31 cellular contexts compared by ENCODE assay signal in genomic region chr3:26078539-26078938, GRCh38.
A peak's percentile ranks its signal among the peaks of the same experiment; 100 is the strongest.
DNase-seq lines count a peak whose midpoint lies in the region; ATAC-seq and TF ChIP-seq lines count a peak whose summit lies in the region.
"Had no signal": no experiment of that assay in that cellular context is flagged by ENCODE, and none has a peak within 500 bp of the region (broad histone marks: within the 10 kb centered on the region; RNA-seq: fewer than 3 reads in every experiment).

No MANE protein-coding gene starts in this region.

- H4K20me1 ChIP-seq in SK-N-SH (ENCODE audit: insufficient read depth) (no peaks in the 10 kb centered on the region), neural cell (ENCODE audit: insufficient read depth) (no peaks in the 10 kb centered on the region)
- H4K20me1 ChIP-seq: BLaER1; BLaER1 treated with 17β-estradiol and CSF1 and Interleukin-3, amounts not matched to agents 10 nM and 100 nM had no signal

- no peak overlapping the region for H3K4me3 ChIP-seq in SK-N-SH (ENCODE audit: low read depth in 2 of 2, low read length in 1 of 2)
- H3K4me3 ChIP-seq in neural cell (ENCODE audit: low read length) = no peak overlapping the region
- no peak overlapping the region for H3K4me3 ChIP-seq in esophagus muscularis mucosa
- H3K4me3 ChIP-seq: A549; BLaER1; BLaER1 treated with 17β-estradiol and CSF1 and Interleukin-3, amounts not matched to agents 10 nM and 100 nM had no signal

- no peaks in the 10 kb centered on the region for H3K27me3 ChIP-seq in SK-N-SH (ENCODE audit: insufficient read depth)
- no peaks in the 10 kb centered on the region for H3K27me3 ChIP-seq in neural cell (ENCODE audit: insufficient read depth, low read depth, low read length)
- H3K27me3 ChIP-seq in esophagus muscularis mucosa = no peaks in the 10 kb centered on the region
- H3K27me3 ChIP-seq: BE2C; BLaER1; BLaER1 treated with 17β-estradiol and CSF1 and Interleukin-3, amounts not matched to agents 10 nM and 100 nM had no signal

- H3K79me2 ChIP-seq in SK-N-SH (ENCODE audit: insufficient read depth) = no peaks in the 10 kb centered on the region
- no peaks in the 10 kb centered on the region for H3K79me2 ChIP-seq in neural cell (replicated peaks; ENCODE audit: insufficient read depth, low read length)

- H3K27ac ChIP-seq in SK-N-SH (ENCODE audit: low read depth in 2 of 2, low read length in 1 of 2) (no peak overlapping the region), neural cell (ENCODE audit: low read length) (no peak overlapping the region), esophagus muscularis mucosa (replicated peaks in 1 of 4) (no peak overlapping the region)
- H3K27ac ChIP-seq: 22Rv1; A549; BLaER1; BLaER1 treated with 17β-estradiol and CSF1 and Interleukin-3, amounts not matched to agents 10 nM and 100 nM; C4-2B had no signal

- H3K4me2 ChIP-seq in SK-N-SH = no peak overlapping the region
- no peak overlapping the region for H3K4me2 ChIP-seq in neural cell (ENCODE audit: low read length)
- H3K4me2 ChIP-seq: A549; BLaER1; BLaER1 treated with 17β-estradiol and CSF1 and Interleukin-3, amounts not matched to agents 10 nM and 100 nM had no signal

- POLR2A ChIA-PET in SK-N-SH (lab: Yijun Ruan, JAX) = no interaction called here

- TF ChIP-seq POLR2A in esophagus muscularis mucosa (IDR thresholded peaks at IDR 0.05; ENCODE audit: low read depth) = no peak

- TF ChIP-seq EP300 in SK-N-SH (IDR thresholded peaks at IDR 0.05; ENCODE audit: borderline replicate concordance in 1 of 2, low read depth in 1 of 2, low read length in 1 of 2) (no peak), neural cell (conservative IDR thresholded peaks at IDR 0.05; ENCODE audit: poor library complexity, severe bottlenecking) (no peak), esophagus muscularis mucosa (IDR thresholded peaks at IDR 0.05) (no peak)

- intact Hi-C loops in esophagus muscularis mucosa (cut with DNase I) = no loop called here

- no peaks in the 10 kb centered on the region for H3K9me2 ChIP-seq in SK-N-SH
- no peaks in the 10 kb centered on the region for H3K9me2 ChIP-seq in neural cell (ENCODE audit: insufficient read depth, low read length)

- TF ChIP-seq RAD21 in SK-N-SH (IDR thresholded peaks at IDR 0.05; ENCODE audit: low read length) (no peak), neural cell (conservative IDR thresholded peaks at IDR 0.05) (no peak)

- no peaks in the 10 kb centered on the region for H3K36me3 ChIP-seq in SK-N-SH (replicated peaks in 1 of 2; ENCODE audit: control insufficient read depth in 1 of 2, insufficient read depth in 2 of 2, low read length in 1 of 2)
- H3K36me3 ChIP-seq in neural cell (ENCODE audit: insufficient read depth, low read length) = no peaks in the 10 kb centered on the region
- no peaks in the 10 kb centered on the region for H3K36me3 ChIP-seq in esophagus muscularis mucosa
- H3K36me3 ChIP-seq: BE2C; BLaER1; BLaER1 treated with 17β-estradiol and CSF1 and Interleukin-3, amounts not matched to agents 10 nM and 100 nM had no signal

- H3K9me3 ChIP-seq in SK-N-SH = no peaks in the 10 kb centered on the region
- H3K9me3 ChIP-seq in neural cell (ENCODE audit: low read length) = no peaks in the 10 kb centered on the region
- H3K9me3 ChIP-seq in esophagus muscularis mucosa = no peaks in the 10 kb centered on the region
- H3K9me3 ChIP-seq: A549, BE2C, BLaER1, Caco-2 had no signal

- CTCF ChIA-PET in SK-N-SH (lab: Yijun Ruan, JAX) = interaction anchor here (1.1 kb wide), 1 partner anchor 171 kb away, joined by 3 read pairs; no protein-coding TSS in a partner anchor

- H3F3A ChIP-seq in SK-N-SH (replicated peaks; ENCODE audit: insufficient read depth) (no peaks in the 10 kb centered on the region), neural cell (ENCODE audit: insufficient read depth, low read length, poor library complexity, severe bottlenecking) (no peaks in the 10 kb centered on the region)

- WGBS in SK-N-SH (ENCODE audit: low lambda C conversion rate) = 6% methylated on average over 1 of the region's 1 CpG
- 92% methylated on average over 1 of the region's 1 CpG for WGBS in esophagus muscularis mucosa

- H2AFZ ChIP-seq in SK-N-SH (ENCODE audit: low read depth) = no peak overlapping the region
- H2AFZ ChIP-seq in neural cell (ENCODE audit: low read depth, low read length) = no peak overlapping the region

- ATAC-seq in SK-N-SH treated with all-trans-retinoic acid at 6 μM for 48 hours = no peak
- ATAC-seq: A549; CD8-positive, alpha-beta T cell had no signal

- TF ChIP-seq CTCF in SK-N-SH (IDR thresholded peaks at IDR 0.05) = no peak
- TF ChIP-seq CTCF in neural cell (IDR thresholded peaks at IDR 0.05; ENCODE audit: poor library complexity, severe bottlenecking) = no peak
- TF ChIP-seq CTCF in esophagus muscularis mucosa (IDR thresholded peaks at IDR 0.05) = no peak

- H3K9ac ChIP-seq in SK-N-SH = no peak overlapping the region
- H3K9ac ChIP-seq in neural cell (ENCODE audit: low read length) = no peak overlapping the region
- H3K9ac ChIP-seq: BLaER1; BLaER1 treated with 17β-estradiol and CSF1 and Interleukin-3, amounts not matched to agents 10 nM and 100 nM had no signal

- DNase-seq in SK-N-SH (peak; percentile 1), OCI-M1 (lab: John Stamatoyannopoulos, UW) (peak; percentile 9), esophagus muscularis mucosa (ENCODE audit: extremely low spot score) (no peak), NCI-H82 (lab: John Stamatoyannopoulos, UW) (no peak)
- DNase-seq: 8988T; ACHN; AML-193; BE2C; C1 segment of cervical spinal cord; Caco-2; Calu3; CD4-positive, alpha-beta memory T cell; CD4-positive, alpha-beta T cell; CD4-positive, CD25-positive, alpha-beta regulatory T cell; CD8-positive, alpha-beta memory T cell; CD8-positive, alpha-beta T cell; COR-L47; DMS 273 treated with DMSO at 0.1 percent for 48 hours; DMS153; DMS53; DMS79; DMS79 treated with DMSO at 0.1 percent for 48 hours; DND-41; EL had no signal

- H3K4me1 ChIP-seq in SK-N-SH (ENCODE audit: control insufficient read depth in 1 of 2, insufficient read depth in 2 of 2, low read depth in 1 of 2, low read length in 1 of 2) (no peaks in the 10 kb centered on the region), esophagus muscularis mucosa (peaks cover 0 to 4% (median 2%) of the 10 kb centered on the region in 4 donors)
- H3K4me1 ChIP-seq: A549, BE2C, Caco-2 had no signal

TF ChIP-seq in SK-N-SH, 30 proteins besides CTCF, POLR2A, EP300 and RAD21 (continues in another document):
- TF ChIP-seq FOXM1 (IDR thresholded peaks at IDR 0.05; ENCODE audit: low read depth) (no peak), JUND (IDR thresholded peaks at IDR 0.05) (no peak), NRF1 (IDR thresholded peaks at IDR 0.05; ENCODE audit: low read depth, low read length) (no peak), TEAD4 (IDR thresholded peaks at IDR 0.05; ENCODE audit: borderline replicate concordance, insufficient read depth) (no peak), RXRA (IDR thresholded peaks at IDR 0.05; ENCODE audit: borderline replicate concordance, low read depth) (no peak), USF2 (IDR thresholded peaks at IDR 0.05; ENCODE audit: borderline replicate concordance, low read depth, low read length) (no peak)

TF ChIP-seq in SK-N-SH treated with all-trans-retinoic acid at 6 μM for 48 hours, 23 proteins besides CTCF, POLR2A, EP300 and RAD21 (continues in another document):
- TF ChIP-seq TOX (CRISPR knock-in tag; IDR thresholded peaks at IDR 0.05; ENCODE audit: borderline replicate concordance) (no peak), CREB5 (CRISPR knock-in tag; IDR thresholded peaks at IDR 0.05; ENCODE audit: low read depth) (no peak), ISL1 (CRISPR knock-in tag; IDR thresholded peaks at IDR 0.05) (no peak), ZNF8 (CRISPR knock-in tag; IDR thresholded peaks at IDR 0.05) (no peak)

TF ChIP-seq in neural cell, 6 proteins besides CTCF, POLR2A, EP300 and RAD21:
- TF ChIP-seq MXI1 (conservative IDR thresholded peaks at IDR 0.05; ENCODE audit: poor library complexity, severe bottlenecking) = no peak
- peak; percentile 92 for TF ChIP-seq POLR2AphosphoS5 (IDR thresholded peaks at IDR 0.05)
- no peak for TF ChIP-seq REST (IDR thresholded peaks at IDR 0.05; ENCODE audit: borderline replicate concordance)
- no peak for TF ChIP-seq SMC3 (conservative IDR thresholded peaks at IDR 0.05; ENCODE audit: poor library complexity)
- TF ChIP-seq EZH2 (IDR thresholded peaks at IDR 0.05; ENCODE audit: borderline replicate concordance, insufficient read depth, low read length, poor library complexity, severe bottlenecking) = no peak

Comparison
In these comparisons a context has a peak if more than half of its experiments do, and no peak if none do; other contexts are left out.
1. DNase-seq: peak in SK-N-SH (single experiment) and OCI-M1 (single experiment); none in esophagus muscularis mucosa (single experiment) and NCI-H82 (single experiment).